Comparison of ENCODE assay signal across 1 cellular context in the genomic region with DNA sequence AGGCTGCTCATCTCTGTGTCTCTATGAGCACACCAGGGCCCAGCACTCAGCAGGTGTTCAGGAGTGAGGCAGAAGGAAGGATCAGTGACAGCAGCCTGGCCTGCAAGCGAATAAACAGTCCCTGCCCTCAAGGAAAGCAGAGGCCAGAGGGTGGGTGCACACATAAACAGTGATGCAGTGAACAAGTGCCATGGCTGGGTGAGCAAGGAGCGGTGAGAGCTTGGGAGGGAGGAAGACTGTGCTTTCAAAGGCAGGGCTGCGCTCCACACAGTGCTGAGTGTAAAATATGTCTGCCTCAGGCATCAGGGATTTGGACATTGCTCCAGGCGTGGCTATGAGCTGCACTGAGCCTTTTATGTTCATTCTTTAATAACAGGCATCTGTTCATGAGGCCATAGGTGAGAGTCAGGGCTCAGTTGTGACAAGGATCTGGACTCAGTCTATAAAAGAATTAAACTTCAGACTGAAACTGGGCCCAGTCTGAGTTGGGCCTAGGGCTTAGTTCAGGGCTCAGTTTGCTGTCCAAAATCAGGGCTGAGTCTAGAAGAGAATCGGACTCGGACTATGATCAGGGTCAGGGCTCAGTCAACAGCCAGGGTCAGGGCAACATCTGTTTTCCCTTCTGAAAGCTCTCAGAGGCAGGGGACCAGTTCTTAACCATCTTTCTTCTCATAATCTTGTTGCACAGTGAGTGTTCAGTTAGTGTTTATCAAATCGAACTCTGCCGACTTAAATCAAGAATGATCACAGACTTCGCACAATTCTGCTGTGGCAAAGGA.
TF ChIP-seq lines count a peak whose summit lies in the region.

No MANE protein-coding gene starts in this region.

TF ChIP-seq in H1, 55 proteins besides CTCF, POLR2A, EP300 and RAD21 (continued from another document):
- no peak for TF ChIP-seq EZH2 (IDR thresholded peaks at IDR 0.05; ENCODE audit: low read depth, low read length, severe bottlenecking)
- TF ChIP-seq RXRA (IDR thresholded peaks at IDR 0.05; ENCODE audit: insufficient read depth, low read depth, low read length): no peak
